Comparison of ENCODE assay signal across 8 cellular contexts in genomic region chr3:183637633-183638032, GRCh38. TPM values are rescaled to one million over a fixed set of nuclear protein-coding genes. Genes with fewer than 3 reads are reported as not detected.
DNase-seq lines count a peak whose midpoint lies in the region; ATAC-seq and TF ChIP-seq lines count a peak whose summit lies in the region.
"Not testable (repeated sequence)": the region's sequence is repeated elsewhere in the genome, so short reads cannot be mapped to it uniquely, and the experiment has no call there.

No MANE protein-coding gene starts in this region.

- H3K36me3 ChIP-seq in Peyer's patch; left ventricle myocardium inferior; muscle layer of colon (ENCODE audit: insufficient read depth, low read length); upper lobe of right lung: not testable (repeated sequence)

- H3K27me3 ChIP-seq in Peyer's patch; left ventricle myocardium inferior (ENCODE audit: low read depth); muscle layer of colon (ENCODE audit: control insufficient read depth in 1 of 2, insufficient read depth in 2 of 2, low read length in 2 of 2); upper lobe of right lung: not testable (repeated sequence)

- H3K9me3 ChIP-seq in Peyer's patch; left ventricle myocardium inferior (replicated peaks); muscle layer of colon (ENCODE audit: low read length); upper lobe of right lung: not testable (repeated sequence)

- peak overlapping the region; percentile 51 for H3K9ac ChIP-seq in muscle layer of colon (ENCODE audit: low read length)

- not testable (repeated sequence) for H3K27me3 Mint-ChIP-seq in Calu3 (ENCODE audit: unreplicated experiment); activated T-cell treated with anti-CD3 and anti-CD28 coated beads, Interleukin-2, amount 50 U/mL, for 4 hours (ENCODE audit: low read depth)

- CTCF ChIA-PET in Calu3 (lab: Charles Lee): interaction anchor here (0.6 to 1.7 kb wide), 4 partner anchors 9 to 295 kb away, joined by 4 to 6 read pairs (median 4); partner anchors contain the start of gene YEATS2

- H3K36me3 Mint-ChIP-seq in Calu3 (ENCODE audit: insufficient read depth, unreplicated experiment): peaks cover 37% of the 10 kb centered on the region
- not testable (repeated sequence) for H3K36me3 Mint-ChIP-seq in activated T-cell treated with anti-CD3 and anti-CD28 coated beads, Interleukin-2, amount 50 U/mL, for 4 hours (ENCODE audit: insufficient read depth)

- DNase-seq in Calu3; Peyer's patch; activated T-cell treated with anti-CD3 and anti-CD28 coated beads, Interleukin-2, amount 50 U/mL, for 4 hours; caudate nucleus (lab: John Stamatoyannopoulos, UW); left ventricle myocardium inferior; retinal pigment epithelial cell (ENCODE audit: low read depth); upper lobe of right lung: not testable (repeated sequence)

- peak overlapping the region; percentile 99 for H3K4me3 Mint-ChIP-seq in Calu3 (ENCODE audit: low read depth, unreplicated experiment)
- H3K4me3 Mint-ChIP-seq in activated T-cell treated with anti-CD3 and anti-CD28 coated beads, Interleukin-2, amount 50 U/mL, for 4 hours: peak overlapping the region; percentile 90

- not testable (repeated sequence) for TF ChIP-seq CTCF in Calu3 (IDR thresholded peaks at IDR 0.05; ENCODE audit: unreplicated experiment); Peyer's patch (IDR thresholded peaks at IDR 0.05); left ventricle myocardium inferior (IDR thresholded peaks at IDR 0.05; ENCODE audit: borderline replicate concordance); retinal pigment epithelial cell (conservative IDR thresholded peaks at IDR 0.05; ENCODE audit: low read depth, low read length); upper lobe of right lung (IDR thresholded peaks at IDR 0.05)

- BruUV-seq in Calu3 (replicated peaks; lab: Mats Ljungman, UMichigan): not testable (repeated sequence)

- peaks cover 0 to 18% (median 0%) of the 10 kb centered on the region in 4 donors for H3K4me1 ChIP-seq in Peyer's patch
- peaks cover 74% of the 10 kb centered on the region for H3K4me1 ChIP-seq in left ventricle myocardium inferior
- H3K4me1 ChIP-seq in muscle layer of colon (ENCODE audit: insufficient read depth, low read length): peaks cover 27% of the 10 kb centered on the region
- H3K4me1 ChIP-seq in upper lobe of right lung: peaks cover 30% of the 10 kb centered on the region

- H3K27ac ChIP-seq in Peyer's patch: peak overlapping the region in 3 of 4 donors; percentile 96 to 99 (median 98)
- peak overlapping the region; percentile 4 for H3K27ac ChIP-seq in caudate nucleus (ENCODE audit: low read depth, low read length)
- H3K27ac ChIP-seq in left ventricle myocardium inferior (replicated peaks): peak overlapping the region; percentile 99
- peak overlapping the region; percentile 83 for H3K27ac ChIP-seq in muscle layer of colon (ENCODE audit: low read depth, low read length)
- peak overlapping the region; percentile 99 for H3K27ac ChIP-seq in upper lobe of right lung

- peak overlapping the region in 2 of 4 donors; percentile 91 to 92 for H3K4me3 ChIP-seq in Peyer's patch
- H3K4me3 ChIP-seq in left ventricle myocardium inferior: peak overlapping the region; percentile 91
- H3K4me3 ChIP-seq in muscle layer of colon (ENCODE audit: low read depth in 1 of 2, low read length in 2 of 2): peak overlapping the region in 1 of 2 donors; percentile 88
- H3K4me3 ChIP-seq in retinal pigment epithelial cell (ENCODE audit: low read length): peak overlapping the region; percentile 92
- H3K4me3 ChIP-seq in upper lobe of right lung: peak overlapping the region; percentile 100

- H3K4me1 Mint-ChIP-seq in Calu3 (ENCODE audit: low read depth, unreplicated experiment): peaks cover 21% of the 10 kb centered on the region
- peaks cover 41% of the 10 kb centered on the region for H3K4me1 Mint-ChIP-seq in activated T-cell treated with anti-CD3 and anti-CD28 coated beads, Interleukin-2, amount 50 U/mL, for 4 hours (ENCODE audit: low read depth)

- peak overlapping the region; percentile 85 for H3K27ac Mint-ChIP-seq in Calu3 (ENCODE audit: unreplicated experiment)

- intact Hi-C loops in Calu3 (cut with micrococcal nuclease; ENCODE audit: unreplicated experiment): loop anchor here (2.0 to 10.0 kb wide), 3 partner anchors 61 to 170 kb away; no protein-coding TSS in a partner anchor
- intact Hi-C loops in left ventricle myocardium inferior (cut with micrococcal nuclease); upper lobe of right lung (cut with DNase I): not testable (repeated sequence)

- not testable (repeated sequence) for TF ChIP-seq POLR2A in Peyer's patch (IDR thresholded peaks at IDR 0.05)

- ATAC-seq in activated T-cell treated with anti-CD3 and anti-CD28 coated beads, Interleukin-2, amount 50 U/mL, for 4 hours; upper lobe of right lung: not testable (repeated sequence)

- H3K9me3 Mint-ChIP-seq in Calu3 (ENCODE audit: low read depth, unreplicated experiment); activated T-cell treated with anti-CD3 and anti-CD28 coated beads, Interleukin-2, amount 50 U/mL, for 4 hours: not testable (repeated sequence)

RNA-seq across cellular contexts. Expression of gene KLHL24, which starts 2.2 kb away (rescaled TPM):
- total RNA-seq in Calu3 (2022) (38.2 and 42.7 TPM in 2 replicates), Peyer's patch (10 to 100 TPM; 57.2 to 85.1 (median 66.7) TPM), left ventricle myocardium inferior (217 TPM), upper lobe of right lung (82.8 TPM)
- total RNA-seq in activated T-cell treated with anti-CD3 and anti-CD28 coated beads, Interleukin-2, amount 50 U/mL, for 4 hours: 1 to 10 TPM; 5.6 to 7.6 (median 6.6) TPM

RNA-seq across cellular contexts. Expression of gene YEATS2, which starts 60.0 kb away (rescaled TPM):
- 54.6 and 57.4 TPM in 2 replicates for total RNA-seq in Calu3 (2022)
- total RNA-seq in Peyer's patch: 10 to 100 TPM; 24.3 to 56.9 (median 27.7) TPM
- 10 to 100 TPM; 24.7 to 28.0 (median 27.2) TPM for total RNA-seq in activated T-cell treated with anti-CD3 and anti-CD28 coated beads, Interleukin-2, amount 50 U/mL, for 4 hours
- 10.7 TPM for total RNA-seq in left ventricle myocardium inferior
- 30.7 TPM for total RNA-seq in upper lobe of right lung

Comparison
In these comparisons a context has a peak if more than half of its experiments do, and no peak if none do; other contexts are left out.
1. H3K27ac ChIP-seq: peak in every context shown above with its lines; median percentile 99 in left ventricle myocardium inferior; 99 in upper lobe of right lung; 98 in Peyer's patch; 83 in muscle layer of colon; 4 in caudate nucleus.